In genomic region chr16:26644912-26645543, GRCh38 we compare ENCODE assay signal across 16 cellular contexts.
DNase-seq lines count a peak whose midpoint lies in the region; ATAC-seq and TF ChIP-seq lines count a peak whose summit lies in the region.
"Had no signal": no experiment of that assay in that cellular context is flagged by ENCODE, and none has a peak within 500 bp of the region (broad histone marks: within the 10 kb centered on the region; RNA-seq: fewer than 3 reads in every experiment).

No MANE protein-coding gene starts in this region.

- no peaks in the 10 kb centered on the region for H3K4me1 ChIP-seq in esophagus muscularis mucosa
- H3K4me1 ChIP-seq: prostate gland had no signal

- TF ChIP-seq CTCF in esophagus muscularis mucosa (IDR thresholded peaks at IDR 0.05): no peak

- TF ChIP-seq EP300 in esophagus muscularis mucosa (IDR thresholded peaks at IDR 0.05): no peak

- H3K36me3 Mint-ChIP-seq in T-helper 17 cell (ENCODE audit: low read depth): no peaks in the 10 kb centered on the region
- H3K36me3 Mint-ChIP-seq: naive thymus-derived CD8-positive, alpha-beta T cell; type B pancreatic cell had no signal

- H3K4me1 Mint-ChIP-seq in T-helper 17 cell: peaks cover 4% of the 10 kb centered on the region

- no peak overlapping the region for H3K27ac ChIP-seq in esophagus muscularis mucosa (replicated peaks in 1 of 4)
- H3K27ac ChIP-seq: brain microvascular endothelial cell, prostate gland, skin epidermis had no signal

- H3K9me3 ChIP-seq in T-helper 17 cell (ENCODE audit: control insufficient read depth, low read length, poor library complexity, severe bottlenecking): no peaks in the 10 kb centered on the region
- no peaks in the 10 kb centered on the region for H3K9me3 ChIP-seq in esophagus muscularis mucosa
- H3K9me3 ChIP-seq: prostate gland had no signal

- WGBS in esophagus muscularis mucosa: 79% methylated on average over 11 of the region's 11 CpGs

- intact Hi-C loops in esophagus muscularis mucosa (cut with DNase I): no loop called here

- peak; percentile 0 to 3 for DNase-seq in stimulated activated CD8-positive, alpha-beta memory T cell treated with anti-CD3 and anti-CD28 coated beads, Interleukin-7, amount 100 ng/mL, for 48 hours (ENCODE audit: extremely low read depth in 1 of 2, low read depth in 1 of 2)
- DNase-seq in stimulated activated CD8-positive, alpha-beta memory T cell treated with anti-CD3 and anti-CD28 coated beads, Interleukin-4, amount 100 ng/mL, for 48 hours: no peak
- DNase-seq in T-helper 17 cell: no peak
- peak; percentile 26 for DNase-seq in esophagus muscularis mucosa (ENCODE audit: extremely low spot score)
- no peak for DNase-seq in HK-2 (ENCODE audit: unreplicated experiment)
- DNase-seq in NCI-H2171 (lab: John Stamatoyannopoulos, UW): no peak
- DNase-seq: brain microvascular endothelial cell, NCI-H2107, NCI-H510A treated with DMSO at 0.1 percent for 48 hours had no signal

- TF ChIP-seq POLR2A in esophagus muscularis mucosa (IDR thresholded peaks at IDR 0.05; ENCODE audit: low read depth): no peak

- no peak overlapping the region for H3K4me3 Mint-ChIP-seq in T-helper 17 cell
- H3K4me3 Mint-ChIP-seq: naive thymus-derived CD8-positive, alpha-beta T cell; type B pancreatic cell had no signal

- ATAC-seq in T-helper 17 cell: no peak
- ATAC-seq in GM21447 (IDR thresholded peaks at IDR 0.05; ENCODE audit: unreplicated experiment): no peak
- ATAC-seq: GM12878; left colon; naive thymus-derived CD8-positive, alpha-beta T cell had no signal

- H3K27me3 Mint-ChIP-seq in T-helper 17 cell: peaks cover 14% of the 10 kb centered on the region

- H3K27me3 ChIP-seq in esophagus muscularis mucosa: peaks cover 0 to 9% (median 0%) of the 10 kb centered on the region in 4 donors
- H3K27me3 ChIP-seq: brain microvascular endothelial cell had no signal

- no peaks in the 10 kb centered on the region for H3K36me3 ChIP-seq in esophagus muscularis mucosa
- H3K36me3 ChIP-seq: brain microvascular endothelial cell, prostate gland had no signal

- peak overlapping the region; percentile 41 for H3K27ac Mint-ChIP-seq in T-helper 17 cell
- H3K27ac Mint-ChIP-seq: naive thymus-derived CD8-positive, alpha-beta T cell; type B pancreatic cell had no signal

- H3K4me3 ChIP-seq in esophagus muscularis mucosa: no peak overlapping the region
- H3K4me3 ChIP-seq: GM12878, prostate gland, skin epidermis had no signal

Comparison
In these comparisons a context has a peak if more than half of its experiments do, and no peak if none do; other contexts are left out.
1. DNase-seq: peak in stimulated activated CD8-positive, alpha-beta memory T cell treated with anti-CD3 and anti-CD28 coated beads, Interleukin-7, amount 100 ng/mL, for 48 hours (2 of 2) and esophagus muscularis mucosa (single experiment); none in stimulated activated CD8-positive, alpha-beta memory T cell treated with anti-CD3 and anti-CD28 coated beads, Interleukin-4, amount 100 ng/mL, for 48 hours (single experiment), T-helper 17 cell (0 of 3), HK-2 (single experiment) and NCI-H2171 (single experiment).